1 cellular context compared by ENCODE assay signal in the genomic region with DNA sequence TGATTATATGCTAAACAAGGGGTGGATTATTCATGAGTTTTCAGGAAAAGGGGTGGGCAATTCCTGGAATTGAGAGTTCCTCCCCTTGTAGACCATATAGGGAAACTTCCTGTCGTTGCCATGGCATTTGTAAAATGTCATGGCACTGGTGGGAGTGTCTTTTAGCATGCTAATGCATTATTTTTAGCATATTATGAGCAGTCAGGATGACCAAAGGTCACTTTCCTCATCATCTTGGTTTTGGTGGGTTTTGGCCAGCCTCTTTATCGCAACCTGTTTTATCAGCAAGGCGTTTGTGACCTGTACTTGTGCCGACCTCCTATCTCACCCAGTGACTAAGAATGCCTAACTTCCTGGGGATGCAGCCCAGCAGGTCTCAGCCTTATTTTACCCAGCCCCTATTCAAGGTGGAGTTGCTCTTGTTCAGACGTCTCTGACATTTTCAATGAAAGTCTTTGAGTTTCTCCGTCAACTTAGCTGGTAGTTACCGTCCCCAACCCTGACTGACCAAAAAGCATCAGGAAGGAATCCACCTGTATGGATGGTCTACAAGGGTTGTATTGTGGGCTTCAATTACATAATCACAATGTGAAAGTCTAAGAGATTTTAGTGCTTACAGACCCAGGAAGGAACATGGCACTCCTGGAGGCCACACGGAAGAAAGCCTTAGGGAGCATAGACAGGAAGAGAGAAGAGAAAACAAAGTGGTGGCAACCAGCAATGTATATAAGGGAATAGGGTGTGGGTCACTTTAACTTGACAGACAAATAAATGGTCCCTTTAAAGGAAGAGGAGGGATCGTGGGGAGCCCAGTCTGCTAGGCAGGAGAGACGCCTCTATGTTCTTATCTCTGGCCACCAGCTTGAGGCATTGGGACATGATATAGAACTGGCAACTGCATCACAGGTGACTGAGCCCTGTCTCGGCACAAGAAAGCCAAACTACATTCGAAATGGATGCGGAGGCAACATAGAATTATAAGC.
TF ChIP-seq lines count a peak whose summit lies in the region.

No MANE protein-coding gene starts in this region.

TF ChIP-seq in K562, 482 proteins besides CTCF, POLR2A, EP300 and RAD21 (continued from another document and continues in another):
- TF ChIP-seq ZNF316 (IDR thresholded peaks at IDR 0.05) (peak; percentile 60), XRCC3 (IDR thresholded peaks at IDR 0.05) (no peak), CBFA2T3 (IDR thresholded peaks at IDR 0.05) (peak; percentile 96), BRF2 (IDR thresholded peaks at IDR 0.05; ENCODE audit: borderline replicate concordance, insufficient read depth, insufficient read length) (no peak), PHB2 (IDR thresholded peaks at IDR 0.05; ENCODE audit: low read depth) (peak; percentile 80; the same call in 1 of the 2 replicates), SAFB2 (IDR thresholded peaks at IDR 0.05; ENCODE audit: borderline replicate concordance, low read depth, low read length, severe bottlenecking) (no peak), ZNF830 (CRISPR knock-in tag; IDR thresholded peaks at IDR 0.05) (no peak), GABPB1 (CRISPR knock-in tag; IDR thresholded peaks at IDR 0.05) (no peak; the same call in 1 of the 2 replicates), SOX6 (IDR thresholded peaks at IDR 0.05) (peak; percentile 81), GMEB1 (CRISPR knock-in tag; IDR thresholded peaks at IDR 0.05) (no peak), PHF21A (IDR thresholded peaks at IDR 0.05; ENCODE audit: borderline replicate concordance, low read depth) (no peak), ZNF140 (CRISPR knock-in tag; IDR thresholded peaks at IDR 0.05) (no peak), ATF7 (IDR thresholded peaks at IDR 0.05) (peak; percentile 72), ZNF518B (CRISPR knock-in tag; IDR thresholded peaks at IDR 0.05) (no peak), ZBED1 (IDR thresholded peaks at IDR 0.05) (peak; percentile 74; the same call in 1 of the 2 replicates), KDM2B (CRISPR knock-in tag; IDR thresholded peaks at IDR 0.05) (no peak), UBTF (IDR thresholded peaks at IDR 0.05; ENCODE audit: borderline replicate concordance in 1 of 2, low read depth in 2 of 2, low read length in 2 of 2) (no peak), NCOR1 (IDR thresholded peaks at IDR 0.05) (peak; percentile 94), SNRNP70 (optimal IDR thresholded peaks at IDR 0.05; ENCODE audit: low read depth, low read length) (no peak), MBD1 (CRISPR knock-in tag; IDR thresholded peaks at IDR 0.05) (no peak), ZBTB34 (CRISPR knock-in tag; IDR thresholded peaks at IDR 0.05) (no peak), ARNT (IDR thresholded peaks at IDR 0.05) (peak in 1 of 2 experiments; percentile 73; a peak in 2 of 4 replicates), ZNF398 (CRISPR knock-in tag; IDR thresholded peaks at IDR 0.05) (no peak), NEUROD1 (IDR thresholded peaks at IDR 0.05; ENCODE audit: borderline replicate concordance, low read depth, low read length, partially characterized antibody) (peak; percentile 81), DDX20 (tag; IDR thresholded peaks at IDR 0.05; ENCODE audit: low read depth) (0 out of 2 replicates have a peak, but pooled peaks have one; percentile 44), CEBPB (tag; IDR thresholded peaks at IDR 0.05) (peak; percentile 83), GATA2 (CRISPR knock-in tag; IDR thresholded peaks at IDR 0.05) (peak; percentile 86), TCF15 (CRISPR knock-in tag; IDR thresholded peaks at IDR 0.05) (no peak)
- TF ChIP-seq, protein P1, sequence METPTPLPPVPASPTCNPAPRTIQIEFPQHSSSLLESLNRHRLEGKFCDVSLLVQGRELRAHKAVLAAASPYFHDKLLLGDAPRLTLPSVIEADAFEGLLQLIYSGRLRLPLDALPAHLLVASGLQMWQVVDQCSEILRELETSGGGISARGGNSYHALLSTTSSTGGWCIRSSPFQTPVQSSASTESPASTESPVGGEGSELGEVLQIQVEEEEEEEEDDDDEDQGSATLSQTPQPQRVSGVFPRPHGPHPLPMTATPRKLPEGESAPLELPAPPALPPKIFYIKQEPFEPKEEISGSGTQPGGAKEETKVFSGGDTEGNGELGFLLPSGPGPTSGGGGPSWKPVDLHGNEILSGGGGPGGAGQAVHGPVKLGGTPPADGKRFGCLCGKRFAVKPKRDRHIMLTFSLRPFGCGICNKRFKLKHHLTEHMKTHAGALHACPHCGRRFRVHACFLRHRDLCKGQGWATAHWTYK (CRISPR knock-in tag; IDR thresholded peaks at IDR 0.05): 0 out of 2 replicates have a peak, but pooled peaks have one; percentile 32
- TF ChIP-seq, protein P2, sequence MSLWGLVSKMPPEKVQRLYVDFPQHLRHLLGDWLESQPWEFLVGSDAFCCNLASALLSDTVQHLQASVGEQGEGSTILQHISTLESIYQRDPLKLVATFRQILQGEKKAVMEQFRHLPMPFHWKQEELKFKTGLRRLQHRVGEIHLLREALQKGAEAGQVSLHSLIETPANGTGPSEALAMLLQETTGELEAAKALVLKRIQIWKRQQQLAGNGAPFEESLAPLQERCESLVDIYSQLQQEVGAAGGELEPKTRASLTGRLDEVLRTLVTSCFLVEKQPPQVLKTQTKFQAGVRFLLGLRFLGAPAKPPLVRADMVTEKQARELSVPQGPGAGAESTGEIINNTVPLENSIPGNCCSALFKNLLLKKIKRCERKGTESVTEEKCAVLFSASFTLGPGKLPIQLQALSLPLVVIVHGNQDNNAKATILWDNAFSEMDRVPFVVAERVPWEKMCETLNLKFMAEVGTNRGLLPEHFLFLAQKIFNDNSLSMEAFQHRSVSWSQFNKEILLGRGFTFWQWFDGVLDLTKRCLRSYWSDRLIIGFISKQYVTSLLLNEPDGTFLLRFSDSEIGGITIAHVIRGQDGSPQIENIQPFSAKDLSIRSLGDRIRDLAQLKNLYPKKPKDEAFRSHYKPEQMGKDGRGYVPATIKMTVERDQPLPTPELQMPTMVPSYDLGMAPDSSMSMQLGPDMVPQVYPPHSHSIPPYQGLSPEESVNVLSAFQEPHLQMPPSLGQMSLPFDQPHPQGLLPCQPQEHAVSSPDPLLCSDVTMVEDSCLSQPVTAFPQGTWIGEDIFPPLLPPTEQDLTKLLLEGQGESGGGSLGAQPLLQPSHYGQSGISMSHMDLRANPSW (CRISPR knock-in tag; IDR thresholded peaks at IDR 0.05): no peak; the same call in 1 of the 2 replicates
- TF ChIP-seq, protein P3, sequence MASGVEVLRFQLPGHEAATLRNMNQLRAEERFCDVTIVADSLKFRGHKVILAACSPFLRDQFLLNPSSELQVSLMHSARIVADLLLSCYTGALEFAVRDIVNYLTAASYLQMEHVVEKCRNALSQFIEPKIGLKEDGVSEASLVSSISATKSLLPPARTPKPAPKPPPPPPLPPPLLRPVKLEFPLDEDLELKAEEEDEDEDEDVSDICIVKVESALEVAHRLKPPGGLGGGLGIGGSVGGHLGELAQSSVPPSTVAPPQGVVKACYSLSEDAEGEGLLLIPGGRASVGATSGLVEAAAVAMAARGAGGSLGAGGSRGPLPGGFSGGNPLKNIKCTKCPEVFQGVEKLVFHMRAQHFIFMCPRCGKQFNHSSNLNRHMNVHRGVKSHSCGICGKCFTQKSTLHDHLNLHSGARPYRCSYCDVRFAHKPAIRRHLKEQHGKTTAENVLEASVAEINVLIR (CRISPR knock-in tag; IDR thresholded peaks at IDR 0.05): no peak
